ENCODE assay signal across 8 cellular contexts in the genomic region with DNA sequence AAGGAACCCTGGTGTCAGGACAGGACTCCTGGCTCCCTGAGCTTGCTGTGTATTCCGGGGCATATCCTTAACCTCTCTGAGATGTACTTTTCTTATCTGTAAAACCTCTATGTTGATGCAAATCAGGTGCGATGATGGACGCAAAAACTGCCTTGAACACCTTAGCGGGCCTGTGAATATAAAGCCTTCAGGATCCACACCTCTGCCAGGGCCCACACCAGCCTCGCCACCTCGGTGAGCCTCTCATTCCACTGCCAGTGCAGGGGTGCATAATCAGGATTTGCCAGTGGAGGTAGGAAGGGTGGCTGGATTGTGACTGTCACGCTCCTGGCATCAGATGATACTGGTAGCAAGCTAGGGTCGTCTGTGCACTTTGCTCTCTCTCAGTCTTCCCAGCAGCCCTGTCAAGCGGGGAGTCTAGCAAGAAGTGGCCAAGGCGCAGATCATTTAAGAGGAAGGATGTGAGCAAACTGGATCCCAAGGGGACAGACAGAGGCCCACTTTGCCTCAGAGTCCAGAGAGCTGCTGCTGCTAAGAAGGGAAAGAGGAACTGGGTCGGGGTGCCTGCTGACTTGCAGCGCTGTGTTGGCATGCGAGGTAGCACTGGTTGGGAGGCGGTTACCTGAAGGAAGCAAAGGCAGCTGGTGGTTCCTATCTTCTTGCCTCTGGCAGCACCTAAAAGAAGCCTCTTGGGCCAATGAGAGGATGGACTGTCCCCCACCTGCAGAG. TPM values are rescaled to one million over a fixed set of nuclear protein-coding genes. Genes with fewer than 3 reads are reported as not detected.
A peak's percentile ranks its signal among the peaks of the same experiment; 100 is the strongest.
DNase-seq lines count a peak whose midpoint lies in the region; ATAC-seq and TF ChIP-seq lines count a peak whose summit lies in the region.

No MANE protein-coding gene starts in this region.

- no peak overlapping the region for H3K4me3 ChIP-seq in thyroid gland (replicated peaks in 1 of 3)

- no peak overlapping the region for H3K27ac ChIP-seq in thyroid gland

- 81 to 88% methylated on average over 14 of the region's 14 CpGs for WGBS in thyroid gland, 2 donors

- H3K9me3 ChIP-seq in thyroid gland = no peaks in the 10 kb centered on the region

- H3K36me3 Mint-ChIP-seq in T-helper 2 cell treated with Interferon-gamma antibody and Interleukin-4, amounts not matched to agents 5 μg/mL and 100 μg/mL, for 36 hours (ENCODE audit: low read depth) = peaks cover 64% of the 10 kb centered on the region
- peaks cover 74% of the 10 kb centered on the region for H3K36me3 Mint-ChIP-seq in activated T-helper 17 cell treated with anti-CD3 and anti-CD28 coated beads, Interleukin-2, amount 50 U/mL, for 72 hours (ENCODE audit: low read depth)

- no peaks in the 10 kb centered on the region for H3K9me3 Mint-ChIP-seq in T-helper 2 cell treated with Interferon-gamma antibody and Interleukin-4, amounts not matched to agents 5 μg/mL and 100 μg/mL, for 36 hours
- no peaks in the 10 kb centered on the region for H3K9me3 Mint-ChIP-seq in activated T-helper 17 cell treated with anti-CD3 and anti-CD28 coated beads, Interleukin-2, amount 50 U/mL, for 72 hours

- peaks cover 84% of the 10 kb centered on the region for H3K4me1 Mint-ChIP-seq in T-helper 2 cell treated with Interferon-gamma antibody and Interleukin-4, amounts not matched to agents 5 μg/mL and 100 μg/mL, for 36 hours (ENCODE audit: low read depth)
- peaks cover 63% of the 10 kb centered on the region for H3K4me1 Mint-ChIP-seq in activated T-helper 17 cell treated with anti-CD3 and anti-CD28 coated beads, Interleukin-2, amount 50 U/mL, for 72 hours

- H3K27me3 ChIP-seq in thyroid gland = no peaks in the 10 kb centered on the region

- no peaks in the 10 kb centered on the region for H3K36me3 ChIP-seq in thyroid gland

- H3K4me3 Mint-ChIP-seq in T-helper 2 cell treated with Interferon-gamma antibody and Interleukin-4, amounts not matched to agents 5 μg/mL and 100 μg/mL, for 36 hours = no peak overlapping the region
- H3K4me3 Mint-ChIP-seq in activated T-helper 17 cell treated with anti-CD3 and anti-CD28 coated beads, Interleukin-2, amount 50 U/mL, for 72 hours = peak overlapping the region; percentile 82

- no peaks in the 10 kb centered on the region for H3K27me3 Mint-ChIP-seq in T-helper 2 cell treated with Interferon-gamma antibody and Interleukin-4, amounts not matched to agents 5 μg/mL and 100 μg/mL, for 36 hours (ENCODE audit: low read depth)
- no peaks in the 10 kb centered on the region for H3K27me3 Mint-ChIP-seq in activated T-helper 17 cell treated with anti-CD3 and anti-CD28 coated beads, Interleukin-2, amount 50 U/mL, for 72 hours

- peak; percentile 46 for ATAC-seq in HG03571 (IDR thresholded peaks at IDR 0.05; ENCODE audit: unreplicated experiment)
- ATAC-seq in activated T-helper 17 cell treated with anti-CD3 and anti-CD28 coated beads, Interleukin-2, amount 50 U/mL, for 72 hours (replicated peaks) = no peak

- H3K27ac Mint-ChIP-seq in T-helper 2 cell treated with Interferon-gamma antibody and Interleukin-4, amounts not matched to agents 5 μg/mL and 100 μg/mL, for 36 hours = peak overlapping the region; percentile 55
- H3K27ac Mint-ChIP-seq in activated T-helper 17 cell treated with anti-CD3 and anti-CD28 coated beads, Interleukin-2, amount 50 U/mL, for 72 hours = peak overlapping the region; percentile 98

- no peak for TF ChIP-seq CTCF in thyroid gland (IDR thresholded peaks at IDR 0.05)

- no peak for TF ChIP-seq POLR2A in thyroid gland (IDR thresholded peaks at IDR 0.05)

- intact Hi-C loops in thyroid gland (cut with DNase I) = no loop called here

- DNase-seq in T-helper 2 cell treated with Interferon-gamma antibody and Interleukin-4, amounts not matched to agents 5 μg/mL and 100 μg/mL, for 36 hours (ENCODE audit: low spot score) = no peak
- no peak for DNase-seq in T-helper 2 cell
- DNase-seq in putamen (ENCODE audit: low spot score) = peak; percentile 52
- no peak for DNase-seq in islet precursor cell
- DNase-seq in thyroid gland = no peak
- no peak for DNase-seq in NCI-H187 treated with DMSO at 0.1 percent for 48 hours (lab: John Stamatoyannopoulos, UW)

- H3K4me1 ChIP-seq in thyroid gland = peaks cover 57 to 70% of the 10 kb centered on the region in 2 donors

RNA-seq across cellular contexts. Expression of gene SMAD3, which starts 27.9 kb away (rescaled TPM):
- total RNA-seq in activated T-helper 17 cell treated with anti-CD3 and anti-CD28 coated beads, Interleukin-2, amount 50 U/mL, for 72 hours = 10 to 100 TPM; 57.0 to 94.9 TPM
- total RNA-seq in thyroid gland = 10 to 100 TPM; 33.6 to 66.5 (median 47.3) TPM
